26 cellular contexts compared by ENCODE assay signal in the genomic region with DNA sequence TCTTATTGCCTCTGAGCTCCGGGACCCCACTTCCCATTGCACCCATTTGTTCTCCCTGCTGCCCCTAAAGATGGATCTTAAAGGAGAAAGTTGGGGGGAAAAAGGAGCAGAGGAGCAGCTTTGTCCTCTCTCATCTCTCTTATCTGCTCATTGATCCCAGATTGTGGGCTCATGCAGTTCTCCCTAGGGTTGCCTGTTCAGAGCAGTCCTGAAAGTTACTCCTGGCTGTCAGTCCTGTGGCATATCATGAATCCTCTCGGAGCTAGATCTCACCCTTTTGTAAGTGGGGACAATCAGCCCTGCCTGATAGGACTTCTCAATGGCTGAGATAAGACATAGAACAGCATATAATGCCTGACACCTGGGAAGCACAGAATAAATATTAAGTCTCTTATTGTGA.
"Had no signal": no experiment of that assay in that cellular context is flagged by ENCODE, and none has a peak within 500 bp of the region (broad histone marks: within the 10 kb centered on the region; RNA-seq: fewer than 3 reads in every experiment).

No MANE protein-coding gene starts in this region.

- H3K27ac ChIP-seq: esophagus squamous epithelium, left ventricle myocardium inferior, parathyroid adenoma, right atrium auricular region, spleen, testis, transverse colon, uterus had no signal

- H3K27me3 ChIP-seq: esophagus squamous epithelium, right atrium auricular region, testis, transverse colon, uterus had no signal

- H3K27ac Mint-ChIP-seq: activated CD4-positive, alpha-beta memory T cell treated with anti-CD3 and anti-CD28 coated beads, Interleukin-2, amount 10 ng/mL, durations not matched to agents 7 days and 5 days; activated CD4-positive, alpha-beta T cell treated with anti-CD3 and anti-CD28 coated beads, Interleukin-2, amount 10 ng/mL, durations not matched to agents 7 days and 5 days; activated naive CD4-positive, alpha-beta T cell treated with anti-CD3 and anti-CD28 coated beads, Interleukin-2, amount 10 ng/mL, durations not matched to agents 7 days and 5 days; activated naive CD8-positive, alpha-beta T cell treated with anti-CD3 and anti-CD28 coated beads, Interleukin-2, amount 10 ng/mL, durations not matched to agents 7 days and 5 days; activated T-cell treated with anti-CD3 and anti-CD28 coated beads, Interleukin-2, amount 50 U/mL, for 24 hours; endodermal cell; naive thymus-derived CD4-positive, alpha-beta T cell had no signal

- H3K4me1 ChIP-seq: esophagus squamous epithelium, left ventricle myocardium inferior, parathyroid adenoma, right atrium auricular region, spleen, testis, transverse colon, uterus had no signal

- H3K4me3 Mint-ChIP-seq: activated CD4-positive, alpha-beta memory T cell treated with anti-CD3 and anti-CD28 coated beads, Interleukin-2, amount 10 ng/mL, durations not matched to agents 7 days and 5 days; activated CD4-positive, alpha-beta T cell treated with anti-CD3 and anti-CD28 coated beads, Interleukin-2, amount 10 ng/mL, durations not matched to agents 7 days and 5 days; activated naive CD4-positive, alpha-beta T cell treated with anti-CD3 and anti-CD28 coated beads, Interleukin-2, amount 10 ng/mL, durations not matched to agents 7 days and 5 days; activated naive CD8-positive, alpha-beta T cell treated with anti-CD3 and anti-CD28 coated beads, Interleukin-2, amount 10 ng/mL, durations not matched to agents 7 days and 5 days; activated T-cell treated with anti-CD3 and anti-CD28 coated beads, Interleukin-2, amount 50 U/mL, for 24 hours; endodermal cell; naive thymus-derived CD4-positive, alpha-beta T cell had no signal

- H3K9me3 Mint-ChIP-seq: activated CD4-positive, alpha-beta memory T cell treated with anti-CD3 and anti-CD28 coated beads, Interleukin-2, amount 10 ng/mL, durations not matched to agents 7 days and 5 days; activated CD4-positive, alpha-beta T cell treated with anti-CD3 and anti-CD28 coated beads, Interleukin-2, amount 10 ng/mL, durations not matched to agents 7 days and 5 days; activated naive CD4-positive, alpha-beta T cell treated with anti-CD3 and anti-CD28 coated beads, Interleukin-2, amount 10 ng/mL, durations not matched to agents 7 days and 5 days; activated naive CD8-positive, alpha-beta T cell treated with anti-CD3 and anti-CD28 coated beads, Interleukin-2, amount 10 ng/mL, durations not matched to agents 7 days and 5 days; activated T-cell treated with anti-CD3 and anti-CD28 coated beads, Interleukin-2, amount 50 U/mL, for 24 hours; endodermal cell; naive thymus-derived CD4-positive, alpha-beta T cell had no signal

- H3K4me1 Mint-ChIP-seq: activated CD4-positive, alpha-beta memory T cell treated with anti-CD3 and anti-CD28 coated beads, Interleukin-2, amount 10 ng/mL, durations not matched to agents 7 days and 5 days; activated CD4-positive, alpha-beta T cell treated with anti-CD3 and anti-CD28 coated beads, Interleukin-2, amount 10 ng/mL, durations not matched to agents 7 days and 5 days; activated naive CD4-positive, alpha-beta T cell treated with anti-CD3 and anti-CD28 coated beads, Interleukin-2, amount 10 ng/mL, durations not matched to agents 7 days and 5 days; activated naive CD8-positive, alpha-beta T cell treated with anti-CD3 and anti-CD28 coated beads, Interleukin-2, amount 10 ng/mL, durations not matched to agents 7 days and 5 days; naive thymus-derived CD4-positive, alpha-beta T cell had no signal

- H3K36me3 ChIP-seq: esophagus squamous epithelium, left ventricle myocardium inferior, right atrium auricular region, spleen, transverse colon, uterus had no signal

- H3K4me3 ChIP-seq: esophagus squamous epithelium, left ventricle myocardium inferior, lung, right atrium auricular region, spleen, testis, transverse colon, uterus had no signal

- H3K36me3 Mint-ChIP-seq: activated naive CD4-positive, alpha-beta T cell treated with anti-CD3 and anti-CD28 coated beads, Interleukin-2, amount 10 ng/mL, durations not matched to agents 7 days and 5 days; activated naive CD8-positive, alpha-beta T cell treated with anti-CD3 and anti-CD28 coated beads, Interleukin-2, amount 10 ng/mL, durations not matched to agents 7 days and 5 days had no signal

- H3K9ac ChIP-seq: parathyroid adenoma had no signal

- H2AFZ ChIP-seq: parathyroid adenoma had no signal

- H3K27me3 Mint-ChIP-seq: activated CD4-positive, alpha-beta memory T cell treated with anti-CD3 and anti-CD28 coated beads, Interleukin-2, amount 10 ng/mL, durations not matched to agents 7 days and 5 days; activated CD4-positive, alpha-beta T cell treated with anti-CD3 and anti-CD28 coated beads, Interleukin-2, amount 10 ng/mL, durations not matched to agents 7 days and 5 days; activated naive CD8-positive, alpha-beta T cell treated with anti-CD3 and anti-CD28 coated beads, Interleukin-2, amount 10 ng/mL, durations not matched to agents 7 days and 5 days had no signal

- H3K9me3 ChIP-seq: esophagus squamous epithelium, left ventricle myocardium inferior, right atrium auricular region, spleen, testis, transverse colon, uterus had no signal

- ATAC-seq: naive thymus-derived CD4-positive, alpha-beta T cell; stimulated activated naive CD8-positive, alpha-beta T cell treated with anti-CD3 and anti-CD28 coated beads, Interleukin-15, Interleukin-2, amounts not matched to agents 100 U/mL and 50 U/mL, for 24 hours had no signal

- DNase-seq: activated CD4-positive, alpha-beta memory T cell treated with anti-CD3 and anti-CD28 coated beads, Interleukin-2, amount 10 ng/mL, durations not matched to agents 7 days and 5 days; activated CD4-positive, alpha-beta T cell treated with anti-CD3 and anti-CD28 coated beads for 1 hour; activated CD4-positive, alpha-beta T cell treated with anti-CD3 and anti-CD28 coated beads, Interleukin-2, amount 10 ng/mL, durations not matched to agents 7 days and 5 days; activated CD8-positive, alpha-beta memory T cell treated with anti-CD3 and anti-CD28 coated beads, Interleukin-2, amount 50 U/mL, for 48 hours; activated gamma-delta T cell; activated naive CD4-positive, alpha-beta T cell treated with anti-CD3 and anti-CD28 coated beads, Interleukin-2, amount 10 ng/mL, durations not matched to agents 7 days and 5 days; activated naive CD8-positive, alpha-beta T cell treated with anti-CD3 and anti-CD28 coated beads, Interleukin-2, amount 10 ng/mL, durations not matched to agents 7 days and 5 days; activated T-cell treated with anti-CD3 and anti-CD28 coated beads, Interleukin-2, amount 50 U/mL, for 24 hours; caudate nucleus; endodermal cell; esophagus squamous epithelium; foreskin melanocyte; glutamatergic neuron; left ventricle myocardium inferior; midbrain; naive thymus-derived CD4-positive, alpha-beta T cell; nucleus accumbens; spleen; stimulated activated naive CD8-positive, alpha-beta T cell treated with anti-CD3 and anti-CD28 coated beads, Interleukin-15, Interleukin-2, amounts not matched to agents 100 U/mL and 50 U/mL, for 24 hours; T-helper 2 cell; testis; transverse colon; uterus had no signal

- H3K79me2 ChIP-seq: parathyroid adenoma had no signal
